Comparison of ENCODE assay signal across 1 cellular context in the genomic region with DNA sequence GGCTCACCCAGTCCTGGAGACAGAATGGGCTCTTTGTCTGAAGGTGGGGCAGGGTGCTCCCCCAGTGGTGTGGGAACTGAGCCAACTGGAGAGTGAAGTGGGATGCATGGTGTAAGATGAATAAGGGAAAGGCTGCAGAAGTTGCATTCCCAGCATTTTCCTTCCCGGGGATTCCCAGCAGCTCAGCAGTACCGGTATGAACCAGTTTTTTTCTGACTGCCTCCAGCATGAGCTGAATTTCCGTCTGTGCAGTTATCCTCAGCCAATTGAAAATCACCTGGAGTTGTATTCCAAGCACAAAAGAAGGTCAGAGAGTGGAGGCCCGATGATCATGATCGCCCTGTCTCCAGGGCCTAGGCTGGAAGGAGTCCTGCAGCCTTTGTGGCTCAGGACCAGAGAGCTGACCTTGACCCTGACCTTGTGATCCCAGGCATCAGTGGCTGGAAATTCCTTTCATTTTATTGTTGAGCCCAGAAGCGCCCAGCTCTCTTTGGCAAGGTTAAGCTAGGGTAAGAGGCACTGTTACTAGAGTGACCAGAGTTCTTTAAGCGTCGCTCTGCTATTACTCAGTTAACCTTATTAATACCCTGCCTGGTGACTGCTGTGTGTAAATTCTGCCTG.
TF ChIP-seq lines count a peak whose summit lies in the region.

No MANE protein-coding gene starts in this region.

TF ChIP-seq in GM23338, 12 proteins besides CTCF, POLR2A, EP300 and RAD21 (continued from another document):
- TF ChIP-seq, protein P1, sequence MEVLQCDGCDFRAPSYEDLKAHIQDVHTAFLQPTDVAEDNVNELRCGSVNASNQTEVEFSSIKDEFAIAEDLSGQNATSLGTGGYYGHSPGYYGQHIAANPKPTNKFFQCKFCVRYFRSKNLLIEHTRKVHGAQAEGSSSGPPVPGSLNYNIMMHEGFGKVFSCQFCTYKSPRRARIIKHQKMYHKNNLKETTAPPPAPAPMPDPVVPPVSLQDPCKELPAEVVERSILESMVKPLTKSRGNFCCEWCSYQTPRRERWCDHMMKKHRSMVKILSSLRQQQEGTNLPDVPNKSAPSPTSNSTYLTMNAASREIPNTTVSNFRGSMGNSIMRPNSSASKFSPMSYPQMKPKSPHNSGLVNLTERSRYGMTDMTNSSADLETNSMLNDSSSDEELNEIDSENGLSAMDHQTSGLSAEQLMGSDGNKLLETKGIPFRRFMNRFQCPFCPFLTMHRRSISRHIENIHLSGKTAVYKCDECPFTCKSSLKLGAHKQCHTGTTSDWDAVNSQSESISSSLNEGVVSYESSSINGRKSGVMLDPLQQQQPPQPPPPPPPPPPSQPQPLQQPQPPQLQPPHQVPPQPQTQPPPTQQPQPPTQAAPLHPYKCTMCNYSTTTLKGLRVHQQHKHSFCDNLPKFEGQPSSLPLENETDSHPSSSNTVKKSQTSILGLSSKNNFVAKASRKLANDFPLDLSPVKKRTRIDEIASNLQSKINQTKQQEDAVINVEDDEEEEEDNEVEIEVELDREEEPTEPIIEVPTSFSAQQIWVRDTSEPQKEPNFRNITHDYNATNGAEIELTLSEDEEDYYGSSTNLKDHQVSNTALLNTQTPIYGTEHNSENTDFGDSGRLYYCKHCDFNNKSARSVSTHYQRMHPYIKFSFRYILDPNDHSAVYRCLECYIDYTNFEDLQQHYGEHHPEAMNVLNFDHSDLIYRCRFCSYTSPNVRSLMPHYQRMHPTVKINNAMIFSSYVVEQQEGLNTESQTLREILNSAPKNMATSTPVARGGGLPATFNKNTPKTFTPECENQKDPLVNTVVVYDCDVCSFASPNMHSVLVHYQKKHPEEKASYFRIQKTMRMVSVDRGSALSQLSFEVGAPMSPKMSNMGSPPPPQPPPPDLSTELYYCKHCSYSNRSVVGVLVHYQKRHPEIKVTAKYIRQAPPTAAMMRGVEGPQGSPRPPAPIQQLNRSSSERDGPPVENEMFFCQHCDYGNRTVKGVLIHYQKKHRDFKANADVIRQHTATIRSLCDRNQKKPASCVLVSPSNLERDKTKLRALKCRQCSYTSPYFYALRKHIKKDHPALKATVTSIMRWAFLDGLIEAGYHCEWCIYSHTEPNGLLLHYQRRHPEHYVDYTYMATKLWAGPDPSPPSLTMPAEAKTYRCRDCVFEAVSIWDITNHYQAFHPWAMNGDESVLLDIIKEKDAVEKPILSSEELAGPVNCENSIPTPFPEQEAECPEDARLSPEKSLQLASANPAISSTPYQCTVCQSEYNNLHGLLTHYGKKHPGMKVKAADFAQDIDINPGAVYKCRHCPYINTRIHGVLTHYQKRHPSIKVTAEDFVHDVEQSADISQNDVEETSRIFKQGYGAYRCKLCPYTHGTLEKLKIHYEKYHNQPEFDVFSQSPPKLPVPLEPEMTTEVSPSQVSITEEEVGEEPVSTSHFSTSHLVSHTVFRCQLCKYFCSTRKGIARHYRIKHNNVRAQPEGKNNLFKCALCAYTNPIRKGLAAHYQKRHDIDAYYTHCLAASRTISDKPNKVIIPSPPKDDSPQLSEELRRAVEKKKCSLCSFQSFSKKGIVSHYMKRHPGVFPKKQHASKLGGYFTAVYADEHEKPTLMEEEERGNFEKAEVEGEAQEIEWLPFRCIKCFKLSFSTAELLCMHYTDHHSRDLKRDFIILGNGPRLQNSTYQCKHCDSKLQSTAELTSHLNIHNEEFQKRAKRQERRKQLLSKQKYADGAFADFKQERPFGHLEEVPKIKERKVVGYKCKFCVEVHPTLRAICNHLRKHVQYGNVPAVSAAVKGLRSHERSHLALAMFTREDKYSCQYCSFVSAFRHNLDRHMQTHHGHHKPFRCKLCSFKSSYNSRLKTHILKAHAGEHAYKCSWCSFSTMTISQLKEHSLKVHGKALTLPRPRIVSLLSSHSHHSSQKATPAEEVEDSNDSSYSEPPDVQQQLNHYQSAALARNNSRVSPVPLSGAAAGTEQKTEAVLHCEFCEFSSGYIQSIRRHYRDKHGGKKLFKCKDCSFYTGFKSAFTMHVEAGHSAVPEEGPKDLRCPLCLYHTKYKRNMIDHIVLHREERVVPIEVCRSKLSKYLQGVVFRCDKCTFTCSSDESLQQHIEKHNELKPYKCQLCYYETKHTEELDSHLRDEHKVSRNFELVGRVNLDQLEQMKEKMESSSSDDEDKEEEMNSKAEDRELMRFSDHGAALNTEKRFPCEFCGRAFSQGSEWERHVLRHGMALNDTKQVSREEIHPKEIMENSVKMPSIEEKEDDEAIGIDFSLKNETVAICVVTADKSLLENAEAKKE (CRISPR knock-in tag; IDR thresholded peaks at IDR 0.05) = no peak
